Comparison of ENCODE assay signal across 21 cellular contexts in the genomic region with DNA sequence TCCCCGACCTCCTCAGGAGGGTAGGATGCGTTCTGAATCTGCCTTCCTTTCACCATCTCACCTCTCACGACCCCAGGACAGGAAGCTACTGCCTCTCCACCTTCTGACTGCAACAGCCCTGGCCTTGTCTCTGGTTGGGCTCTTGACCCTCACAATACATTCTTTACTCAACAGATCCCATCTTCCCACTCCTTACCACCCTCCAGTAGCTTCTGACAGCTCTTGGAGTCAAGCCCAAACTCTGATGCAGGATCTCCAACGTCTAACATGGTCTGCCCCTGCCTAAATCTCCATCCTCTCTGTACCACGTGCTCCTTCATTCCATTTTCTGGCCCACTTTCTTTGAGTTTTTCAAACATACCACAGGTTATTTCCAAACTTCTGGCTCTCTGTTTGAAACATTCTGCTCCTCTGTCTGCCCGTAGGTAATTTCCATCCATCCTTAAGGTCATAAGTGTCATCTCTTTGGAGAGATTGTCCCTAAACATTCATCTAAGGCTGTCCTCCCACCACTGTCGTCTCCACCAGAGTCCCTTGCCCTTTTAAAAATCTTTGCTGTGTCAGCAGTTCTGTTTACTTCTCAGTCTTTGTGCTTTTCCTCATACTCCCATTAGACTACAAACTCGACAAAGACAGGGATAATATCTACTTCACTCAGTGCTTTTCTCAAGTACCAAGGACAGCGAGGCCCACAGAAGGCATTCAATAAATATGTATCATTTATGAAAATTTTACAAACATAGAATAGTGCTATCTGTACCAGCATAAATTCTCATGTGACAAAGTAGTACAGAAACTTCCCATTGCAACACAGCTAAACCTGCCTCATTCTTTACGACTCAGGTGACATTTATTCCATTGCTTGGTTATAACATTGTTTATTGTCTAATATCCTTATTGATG.
A peak's percentile ranks its signal among the peaks of the same experiment; 100 is the strongest.
DNase-seq lines count a peak whose midpoint lies in the region; ATAC-seq, FAIRE-seq and TF ChIP-seq lines count a peak whose summit lies in the region.
"Had no signal": no experiment of that assay in that cellular context is flagged by ENCODE, and none has a peak within 500 bp of the region (broad histone marks: within the 10 kb centered on the region; RNA-seq: fewer than 3 reads in every experiment).

No MANE protein-coding gene starts in this region.

- DNase-seq in A549 (ENCODE audit: low read depth in 1 of 2, low spot score in 1 of 2), result no peak
- DNase-seq in IMR-90, result no peak
- no peak for DNase-seq in dorsolateral prefrontal cortex
- DNase-seq in HUDEP-2 (lab: John Stamatoyannopoulos, UW; ENCODE audit: unreplicated experiment in 76 of 76), result no peak
- no peak for DNase-seq in GDM1 (lab: John Stamatoyannopoulos, UW)
- DNase-seq: 8988T; Calu3; DMS79 treated with DMSO at 0.1 percent for 48 hours; GOT3; HCEC 1CT; MM.1S; NCI-H2029 treated with DMSO at 0.1 percent for 48 hours; NCI-H446 treated with DMSO at 0.1 percent for 48 hours; NCI-H526; NCI-H82; NK-92 treated with Interleukin-12 subunit alpha and Interleukin-12 subunit beta, amount 100 ng/mL, for 24 hours; PC-3 had no signal

- no peak overlapping the region for H3K14ac ChIP-seq in IMR-90 (replicated peaks; ENCODE audit: low read depth, low read length)

- intact Hi-C loops in IMR-90 (cut with micrococcal nuclease), result no loop called here
- intact Hi-C loops in dorsolateral prefrontal cortex (cut with DNase I), result no loop called here

- no peaks in the 10 kb centered on the region for H3K9me1 ChIP-seq in IMR-90 (ENCODE audit: insufficient read depth, low read length)

- H3K4me3 ChIP-seq in A549, result no peak overlapping the region
- H3K4me3 ChIP-seq in IMR-90 (ENCODE audit: insufficient read depth, low read depth, low read length), result no peak overlapping the region
- H3K4me3 ChIP-seq in dorsolateral prefrontal cortex, result peak overlapping the region in 1 of 59 donors; percentile 28
- H3K4me3 ChIP-seq: SJSA1 had no signal

- no peak overlapping the region for H2BK20ac ChIP-seq in IMR-90 (ENCODE audit: low read depth, low read length)

- no peak overlapping the region for H3K4ac ChIP-seq in IMR-90 (ENCODE audit: low read depth, low read length)

- H2BK120ac ChIP-seq in IMR-90 (ENCODE audit: low read depth, low read length), result no peak overlapping the region

- 31% methylated on average over 10 of the region's 10 CpGs for WGBS in A549 (ENCODE audit: missing lambda C conversion rate)
- 42% methylated on average over 2 of the region's 10 CpGs; no CpG with 5 or more reads in 1 of the 2 experiments for WGBS in IMR-90 (ENCODE audit: extremely low coverage in 2 of 2, insufficient read length in 1 of 2), 2 experiments

- H2BK5ac ChIP-seq in IMR-90 (ENCODE audit: low read depth, low read length, poor library complexity, severe bottlenecking), result no peak overlapping the region

- no peaks in the 10 kb centered on the region for H3K79me1 ChIP-seq in IMR-90 (ENCODE audit: low read depth in 1 of 2, low read length in 2 of 2)

- in situ Hi-C loops in IMR-90 (cut with MboI; ENCODE audit: low sequenced_read_pairs), result loop anchor here (25.0 kb wide), 3 partner anchors 90 to 1760 kb away; no protein-coding TSS in a partner anchor

- H2AK5ac ChIP-seq in IMR-90 (ENCODE audit: low read depth, low read length), result no peak overlapping the region

- no peak overlapping the region for H4K5ac ChIP-seq in IMR-90 (ENCODE audit: low read depth, low read length)

- CTCF ChIA-PET in A549 (lab: Yijun Ruan, JAX), result no interaction called here
- CTCF ChIA-PET in IMR-90 (lab: Yijun Ruan, JAX), result no interaction called here

- H3K56ac ChIP-seq in IMR-90 (ENCODE audit: extremely low read depth, insufficient read depth, low read length), result no peak overlapping the region

- ATAC-seq in A549 (no peak), IMR-90 (ENCODE audit: low read depth) (no peak), GM21528 (IDR thresholded peaks at IDR 0.05; ENCODE audit: low FRiP score, unreplicated experiment) (no peak)
- ATAC-seq: PC-3 had no signal

- TF ChIP-seq RAD21 in A549 (conservative IDR thresholded peaks at IDR 0.05 in 1 of 2, IDR thresholded peaks at IDR 0.05 in 1 of 2), result no peak
- no peak for TF ChIP-seq RAD21 in IMR-90 (IDR thresholded peaks at IDR 0.05; ENCODE audit: low read length)

- H3K27me3 ChIP-seq in IMR-90 (ENCODE audit: control insufficient read depth, insufficient read depth, low read length), result no peaks in the 10 kb centered on the region
- H3K27me3 ChIP-seq in dorsolateral prefrontal cortex, result peaks cover 0 to 7% (median 0%) of the 10 kb centered on the region in 45 donors
- H3K27me3 ChIP-seq: SJSA1 had no signal

- H3K18ac ChIP-seq in IMR-90 (ENCODE audit: low read depth, low read length), result no peak overlapping the region

- no peak for TF ChIP-seq CTCF in A549 (IDR thresholded peaks at IDR 0.05)
- no peak for TF ChIP-seq CTCF in IMR-90 (conservative IDR thresholded peaks at IDR 0.05; ENCODE audit: low read depth, low read length)
- no peak for TF ChIP-seq CTCF in dorsolateral prefrontal cortex (IDR thresholded peaks at IDR 0.05 in 54 of 56, conservative IDR thresholded peaks at IDR 0.05 in 2 of 56; ENCODE audit: low read depth in 1 of 56, partially characterized antibody in 56 of 56)

- peaks cover under 1% of the 10 kb centered on the region; the same call in 1 of the 3 replicates for H3K9me3 ChIP-seq in A549
- H3K9me3 ChIP-seq in IMR-90 (ENCODE audit: control insufficient read depth, insufficient read depth, low read length), result no peaks in the 10 kb centered on the region
- H3K9me3 ChIP-seq: SJSA1 had no signal

- no peaks in the 10 kb centered on the region for H3K36me3 ChIP-seq in IMR-90 (ENCODE audit: control insufficient read depth, insufficient read depth, low read length)
- H3K36me3 ChIP-seq: SJSA1 had no signal

- no peak overlapping the region for H3K9ac ChIP-seq in IMR-90 (ENCODE audit: low read depth, low read length)
- H3K9ac ChIP-seq: KMS-11 had no signal

- peak; percentile 23 for FAIRE-seq in A549 (lab: Jason Lieb, UNC)

- POLR2A ChIA-PET in A549 (lab: Yijun Ruan, JAX) (no interaction called here), IMR-90 (lab: Charles Lee; ENCODE audit: unreplicated experiment) (no interaction called here)

- H2BK15ac ChIP-seq in IMR-90 (ENCODE audit: low read depth, low read length), result no peak overlapping the region

- H3K4me2 ChIP-seq in A549 (no peak overlapping the region), IMR-90 (ENCODE audit: low read depth, low read length) (no peak overlapping the region)
- H3K4me2 ChIP-seq: KMS-11 had no signal

- H4K91ac ChIP-seq in IMR-90 (ENCODE audit: insufficient read depth, low read depth, low read length), result no peak overlapping the region

- H3K27ac ChIP-seq in A549, result no peak overlapping the region
- no peak overlapping the region for H3K27ac ChIP-seq in IMR-90 (ENCODE audit: insufficient read depth, low read length)
- peak overlapping the region in 39 of 59 donors; percentile 1 to 79 (median 53) for H3K27ac ChIP-seq in dorsolateral prefrontal cortex
- H3K27ac ChIP-seq in temporal lobe (ENCODE audit: low read depth, low read length), result peak overlapping the region; percentile 40
- H3K27ac ChIP-seq: KMS-11, SJSA1 had no signal

- no peak overlapping the region for H4K8ac ChIP-seq in IMR-90 (ENCODE audit: low read depth in 2 of 2, low read length in 2 of 2)

- H3K4me1 ChIP-seq in A549, result no peaks in the 10 kb centered on the region
- no peaks in the 10 kb centered on the region for H3K4me1 ChIP-seq in IMR-90 (ENCODE audit: control insufficient read depth, insufficient read depth, low read length)

- no peak overlapping the region for H2AK9ac ChIP-seq in IMR-90 (replicated peaks; ENCODE audit: low read depth, low read length, poor library complexity)

- dilution Hi-C loops in IMR-90 (cut with HindIII; ENCODE audit: low sequenced_read_pairs, unreplicated experiment), result no loop called here

- no peaks in the 10 kb centered on the region for H4K20me1 ChIP-seq in IMR-90 (ENCODE audit: insufficient read depth, low read length)

- BruUV-seq in IMR-90 (replicated peaks; lab: Mats Ljungman, UMichigan), result no TSS peak

- no peak overlapping the region for H2AFZ ChIP-seq in IMR-90 (replicated peaks; ENCODE audit: low read length, poor library complexity)

- no peak for TF ChIP-seq EP300 in A549 (IDR thresholded peaks at IDR 0.05)

- H3K23ac ChIP-seq in IMR-90 (ENCODE audit: low read depth, low read length), result no peak overlapping the region

- TF ChIP-seq POLR2A in A549 (IDR thresholded peaks at IDR 0.05; ENCODE audit: low read length) (no peak), IMR-90 (IDR thresholded peaks at IDR 0.05; ENCODE audit: low read depth, low read length) (no peak)

TF ChIP-seq in A549, 52 proteins besides CTCF, POLR2A, EP300 and RAD21 (continues in another document):
- no peak for TF ChIP-seq CBX8 (IDR thresholded peaks at IDR 0.05)
- no peak for TF ChIP-seq RARB (CRISPR knock-in tag; IDR thresholded peaks at IDR 0.05)
- no peak for TF ChIP-seq KDM5A (IDR thresholded peaks at IDR 0.05)
- TF ChIP-seq HOXB5 (CRISPR knock-in tag; IDR thresholded peaks at IDR 0.05), result no peak
- no peak for TF ChIP-seq NFE2L2 (conservative IDR thresholded peaks at IDR 0.05; ENCODE audit: low read length)
- no peak for TF ChIP-seq RNF2 (IDR thresholded peaks at IDR 0.05; ENCODE audit: borderline replicate concordance, low read depth)
- no peak for TF ChIP-seq MYC (IDR thresholded peaks at IDR 0.05; ENCODE audit: borderline replicate concordance, low read length)
- no peak for TF ChIP-seq FOSL2 (IDR thresholded peaks at IDR 0.05)
- TF ChIP-seq FOSL2 (CRISPR knock-in tag; IDR thresholded peaks at IDR 0.05), result no peak
- TF ChIP-seq MAX (IDR thresholded peaks at IDR 0.05), result no peak
- TF ChIP-seq TP53 (CRISPR knock-in tag; IDR thresholded peaks at IDR 0.05), result no peak

TF ChIP-seq in IMR-90, 13 proteins besides CTCF, POLR2A, EP300 and RAD21:
- TF ChIP-seq MAFK (IDR thresholded peaks at IDR 0.05; ENCODE audit: low read depth, low read length), result peak; percentile 98
- no peak for TF ChIP-seq CHD1 (IDR thresholded peaks at IDR 0.05; ENCODE audit: low read depth, low read length)
- no peak for TF ChIP-seq FOS (IDR thresholded peaks at IDR 0.05; ENCODE audit: low read depth, low read length)
- no peak for TF ChIP-seq CEBPB (IDR thresholded peaks at IDR 0.05; ENCODE audit: low read depth, low read length)
- no peak for TF ChIP-seq MAZ (IDR thresholded peaks at IDR 0.05; ENCODE audit: borderline replicate concordance, low read depth, low read length)
- no peak for TF ChIP-seq SMC3 (IDR thresholded peaks at IDR 0.05; ENCODE audit: low read depth, low read length)

Comparison
In these comparisons a context has a peak if more than half of its experiments do, and no peak if none do; other contexts are left out.
1. H3K27ac ChIP-seq: peak in dorsolateral prefrontal cortex (39 of 59) and temporal lobe (single experiment); none in A549 (0 of 2) and IMR-90 (single experiment).